8 cellular contexts compared by ENCODE assay signal in genomic region chr17:81967533-81968395, GRCh38. TPM values are rescaled to one million over a fixed set of nuclear protein-coding genes. Genes with fewer than 3 reads are reported as not detected.
A peak's percentile ranks its signal among the peaks of the same experiment; 100 is the strongest.
DNase-seq lines count a peak whose midpoint lies in the region; TF ChIP-seq lines count a peak whose summit lies in the region.

No MANE protein-coding gene starts in this region.

- H2BK12ac ChIP-seq in trophoblast cell (ENCODE audit: low read length) = no peak overlapping the region

- H4K12ac ChIP-seq in trophoblast cell (ENCODE audit: low read depth, low read length) = no peak overlapping the region

- H3K36me3 ChIP-seq in trophoblast cell (ENCODE audit: control insufficient read depth in 1 of 2, insufficient read depth in 2 of 2, low read length in 2 of 2) = no peaks in the 10 kb centered on the region
- no peaks in the 10 kb centered on the region for H3K36me3 ChIP-seq in thyroid gland
- H3K36me3 ChIP-seq in A673 (ENCODE audit: insufficient read depth, low read length, poor library complexity, severe bottlenecking) = no peaks in the 10 kb centered on the region

- no CpG with 5 or more reads among the region's 36 CpGs for WGBS in trophoblast cell (ENCODE audit: extremely low coverage, insufficient coverage, insufficient read length)
- 18% methylated on average over 15 to 18 of the region's 36 CpGs for WGBS in thyroid gland, 2 donors

- H3K18ac ChIP-seq in trophoblast cell (ENCODE audit: low read length) = peak overlapping the region; percentile 8

- no peak overlapping the region for H3K14ac ChIP-seq in trophoblast cell (ENCODE audit: low read length)

- intact Hi-C loops in thyroid gland (cut with DNase I) = no loop called here
- intact Hi-C loops in A673 (cut with micrococcal nuclease; ENCODE audit: unreplicated experiment) = no loop called here

- H3K79me2 ChIP-seq in trophoblast cell (ENCODE audit: control insufficient read depth, insufficient read depth, low read length, poor library complexity) = no peaks in the 10 kb centered on the region

- H2BK120ac ChIP-seq in trophoblast cell (ENCODE audit: insufficient read depth, low read length, poor library complexity) = peak overlapping the region; percentile 71

- TF ChIP-seq CTCF in thyroid gland (IDR thresholded peaks at IDR 0.05) (no peak), A673 (conservative IDR thresholded peaks at IDR 0.05; ENCODE audit: low read depth, low read length) (no peak)

- H3K4ac ChIP-seq in trophoblast cell (ENCODE audit: low read depth, low read length) = no peak overlapping the region

- no peak overlapping the region for H3K23ac ChIP-seq in trophoblast cell (ENCODE audit: low read length)

- peaks cover 11% of the 10 kb centered on the region for H3K79me1 ChIP-seq in trophoblast cell (ENCODE audit: low read length)

- H3K27ac ChIP-seq in trophoblast cell (ENCODE audit: low read depth, low read length) (no peak overlapping the region), thyroid gland (no peak overlapping the region), A673 (ENCODE audit: low read depth, low read length, poor library complexity, severe bottlenecking) (no peak overlapping the region)

- peak overlapping the region; percentile 19 for H2AFZ ChIP-seq in trophoblast cell (ENCODE audit: insufficient read depth, low read length, poor library complexity)

- POLR2A ChIA-PET in A673 (lab: Charles Lee; ENCODE audit: low non-redundant PET) = no interaction called here

- H4K8ac ChIP-seq in trophoblast cell (ENCODE audit: low read depth, low read length) = peak overlapping the region; percentile 45

- DNase-seq in DMS 273 treated with DMSO at 0.1 percent for 48 hours (lab: John Stamatoyannopoulos, UW) (peak; percentile 61), HK-2 (ENCODE audit: unreplicated experiment) (peak; percentile 77), RKO (ENCODE audit: low spot score) (peak; percentile 90), activated gamma-delta T cell (lab: John Stamatoyannopoulos, UW) (peak; percentile 65), globus pallidus (ENCODE audit: low spot score) (peak; percentile 87), trophoblast cell (peak; percentile 66 to 86), thyroid gland (peak; percentile 81 to 90), A673 (ENCODE audit: low spot score) (no peak)

- no peak overlapping the region for H3K9ac ChIP-seq in trophoblast cell (ENCODE audit: low read length)

- H3K4me3 ChIP-seq in trophoblast cell (ENCODE audit: low read depth, low read length) (no peak overlapping the region), thyroid gland (replicated peaks in 1 of 3) (no peak overlapping the region), A673 (ENCODE audit: low read depth, low read length, poor library complexity, severe bottlenecking) (no peak overlapping the region)

- peaks cover under 1% of the 10 kb centered on the region for H3K27me3 ChIP-seq in trophoblast cell (ENCODE audit: insufficient read depth, low read length)
- H3K27me3 ChIP-seq in thyroid gland = no peaks in the 10 kb centered on the region
- H3K27me3 ChIP-seq in A673 (replicated peaks; ENCODE audit: insufficient read depth, low read depth, low read length, poor library complexity) = peaks cover 6% of the 10 kb centered on the region

- peak overlapping the region; percentile 32 for H2AK5ac ChIP-seq in trophoblast cell (ENCODE audit: low read length)

- TF ChIP-seq POLR2A in thyroid gland (IDR thresholded peaks at IDR 0.05) = no peak

- peak overlapping the region; percentile 56 for H4K91ac ChIP-seq in trophoblast cell (ENCODE audit: low read depth, low read length)

- peaks cover under 1% of the 10 kb centered on the region for H3K9me3 ChIP-seq in trophoblast cell (ENCODE audit: insufficient read depth, low read depth, low read length)
- no peaks in the 10 kb centered on the region for H3K9me3 ChIP-seq in thyroid gland
- H3K9me3 ChIP-seq in A673 (ENCODE audit: low read depth, low read length, poor library complexity, severe bottlenecking) = no peaks in the 10 kb centered on the region

- H3K4me2 ChIP-seq in trophoblast cell (ENCODE audit: low read length) = no peak overlapping the region

- no TSS peak for BruUV-seq in A673 (replicated peaks; lab: Mats Ljungman, UMichigan)

- H3K4me1 ChIP-seq in trophoblast cell (ENCODE audit: control insufficient read depth in 1 of 2, insufficient read depth in 2 of 2, low read length in 2 of 2) (peaks cover 6 to 20% of the 10 kb centered on the region in 2 experiments), thyroid gland (peaks cover 10 to 15% of the 10 kb centered on the region in 2 donors), A673 (ENCODE audit: insufficient read depth, low read length, poor library complexity, severe bottlenecking) (peaks cover 7% of the 10 kb centered on the region)

- H2BK5ac ChIP-seq in trophoblast cell (ENCODE audit: low read depth, low read length, poor library complexity) = no peak overlapping the region

- CTCF ChIA-PET in A673 (lab: Charles Lee) = interaction anchor here (1.6 kb wide), 1 partner anchor 8 kb away, joined by 4 read pairs; no protein-coding TSS in a partner anchor

RNA-seq across cellular contexts. Expression of gene NOTUM, which starts 6.8 kb away (rescaled TPM):
- 8.7 and 9.0 TPM in 2 replicates for polyA plus RNA-seq in trophoblast cell (2013)
- under 1 TPM in 1 of 4 donors, not detected in 3; 0.40 TPM for total RNA-seq in thyroid gland
- total RNA-seq in A673 (2021) = not detected in 2 replicates

RNA-seq across cellular contexts. Expression of gene ASPSCR1, which starts 9.7 kb away (rescaled TPM):
- 12.8 and 13.1 TPM in 2 replicates for polyA plus RNA-seq in trophoblast cell (2013)
- total RNA-seq in thyroid gland (10 to 100 TPM; 23.2 to 53.6 (median 35.7) TPM), A673 (2021) (46.2 and 52.2 TPM in 2 replicates)

RNA-seq across cellular contexts. Expression of gene MYADML2, which starts 20.7 kb away (rescaled TPM):
- polyA plus RNA-seq in trophoblast cell (2013) = 0.01 TPM in 1 of 2 replicates, not detected in the other
- total RNA-seq in thyroid gland = not detected
- total RNA-seq in A673 (2021) = not detected in 2 replicates

RNA-seq across cellular contexts. Expression of gene PYCR1, which starts 30.7 kb away (rescaled TPM):
- 37.2 and 37.6 TPM in 2 replicates for polyA plus RNA-seq in trophoblast cell (2013)
- 10 to 100 TPM in 2 of 4 donors, 1 to 10 TPM in 2; 5.5 to 29.2 (median 13.9) TPM for total RNA-seq in thyroid gland
- total RNA-seq in A673 (2021) = 75.5 and 108 TPM in 2 replicates

RNA-seq across cellular contexts. Expression of gene MAFG, which starts 40.2 kb away (rescaled TPM):
- polyA plus RNA-seq in trophoblast cell (2013) = 32.1 and 36.5 TPM in 2 replicates
- total RNA-seq in thyroid gland (10 to 100 TPM; 28.2 to 51.8 (median 36.4) TPM), A673 (2021) (46.7 and 49.7 TPM in 2 replicates)
